ENCODE assay signal across 14 cellular contexts in the genomic region with DNA sequence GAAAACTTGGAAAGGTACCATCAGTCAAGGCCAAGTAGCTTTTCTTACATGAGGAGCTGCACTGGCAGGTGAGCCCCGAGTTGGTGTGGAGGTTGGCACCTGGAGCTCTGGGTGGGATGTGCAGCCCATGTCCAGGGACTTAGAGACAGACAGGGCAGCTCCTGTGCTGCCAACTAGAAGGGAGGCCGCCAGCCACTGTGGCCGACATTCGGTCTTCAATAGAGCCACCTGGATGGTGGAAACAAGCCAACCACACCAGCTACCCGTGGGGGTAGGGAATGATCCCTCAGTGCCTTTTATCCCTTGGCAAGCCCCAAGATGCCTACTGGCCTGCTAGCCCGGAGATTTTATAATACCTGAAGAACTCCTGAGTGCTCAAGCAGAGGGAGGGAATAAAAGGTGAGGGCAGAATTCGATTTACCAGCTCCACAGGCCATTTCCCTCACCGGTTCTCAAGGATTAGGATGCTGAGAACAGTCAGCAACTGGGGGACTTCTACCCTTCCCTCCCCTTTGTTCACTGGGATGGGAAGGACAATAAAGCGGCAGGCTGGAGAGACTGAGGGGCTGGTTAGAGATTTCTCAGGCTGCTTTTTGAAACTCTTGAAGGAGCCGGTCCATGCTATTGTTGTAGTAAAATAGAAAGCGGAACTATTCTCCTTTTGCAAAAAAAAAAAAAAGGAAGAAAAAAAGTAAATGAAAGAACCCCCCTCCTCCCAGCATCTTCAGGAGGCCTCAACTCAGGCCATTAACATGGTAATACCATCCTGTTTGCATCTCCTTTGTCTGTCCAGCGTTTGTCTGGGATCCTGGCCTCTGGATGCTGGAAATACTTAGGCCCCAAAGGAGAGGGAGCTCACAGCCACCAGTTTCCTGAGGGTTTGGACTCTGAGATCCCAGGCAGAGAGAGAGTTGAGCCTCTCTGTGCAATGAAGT.
DNase-seq lines count a peak whose midpoint lies in the region; ATAC-seq, FAIRE-seq and TF ChIP-seq lines count a peak whose summit lies in the region.
"Had no signal": no experiment of that assay in that cellular context is flagged by ENCODE, and none has a peak within 500 bp of the region (broad histone marks: within the 10 kb centered on the region; RNA-seq: fewer than 3 reads in every experiment).

No MANE protein-coding gene starts in this region.

- no peaks in the 10 kb centered on the region for H3F3A ChIP-seq in DOHH2 (ENCODE audit: control insufficient read depth, insufficient read depth)

- H3K4me2 ChIP-seq in DOHH2 (ENCODE audit: low read length): peak overlapping the region; percentile 63

- ATAC-seq in memory B cell (ENCODE audit: low read depth) (peak; percentile 79), HG03439 (IDR thresholded peaks at IDR 0.05; ENCODE audit: unreplicated experiment) (no peak), GM19455 (IDR thresholded peaks at IDR 0.05; ENCODE audit: unreplicated experiment) (no peak)
- ATAC-seq in activated CD4-positive, CD25-positive, alpha-beta regulatory T cell treated with anti-CD3 and anti-CD28 coated beads, Interleukin-2, amount 50 U/mL, for 24 hours: no peak

- in situ Hi-C loops in HAP-1 (cut with MboI; ENCODE audit: low sequenced_read_pairs): no loop called here

- H3K36me3 ChIP-seq in DOHH2 (ENCODE audit: control insufficient read depth, low read length) (no peaks in the 10 kb centered on the region), HAP-1 (replicated peaks) (no peaks in the 10 kb centered on the region), Peyer's patch (no peaks in the 10 kb centered on the region)
- H3K36me3 ChIP-seq: colonic mucosa had no signal

- no peak for FAIRE-seq in RCC 7860 (lab: Jason Lieb, UNC)

- TF ChIP-seq CTCF in DOHH2 (IDR thresholded peaks at IDR 0.05; ENCODE audit: low read depth, low read length, poor library complexity, severe bottlenecking) (no peak), Peyer's patch (IDR thresholded peaks at IDR 0.05) (no peak)

- H3K4me1 ChIP-seq in DOHH2 (ENCODE audit: control insufficient read depth, low read length) (peaks cover 32% of the 10 kb centered on the region), HAP-1 (peaks cover 8% of the 10 kb centered on the region; the same call in 1 of the 2 replicates), Peyer's patch (peaks cover 0 to 5% (median 2%) of the 10 kb centered on the region in 4 donors)
- H3K4me1 ChIP-seq: colonic mucosa had no signal

- H4K20me1 ChIP-seq in DOHH2 (ENCODE audit: control insufficient read depth, insufficient read depth, low read depth, low read length): no peaks in the 10 kb centered on the region

- H3K9me3 ChIP-seq in DOHH2 (ENCODE audit: control insufficient read depth, insufficient read depth, low read length): no peaks in the 10 kb centered on the region
- no peaks in the 10 kb centered on the region for H3K9me3 ChIP-seq in HAP-1
- H3K9me3 ChIP-seq in Peyer's patch: no peaks in the 10 kb centered on the region
- H3K9me3 ChIP-seq: colonic mucosa had no signal

- peak overlapping the region; percentile 40 for H3K4me3 Mint-ChIP-seq in memory B cell
- H3K4me3 Mint-ChIP-seq: activated T-helper 1 cell treated with anti-CD3 and anti-CD28 coated beads, Interleukin-12 subunit alpha, Interleukin-12 subunit beta, Interleukin-2, Interleukin-4 antibody, amounts not matched to agents 30 ng/mL and 10 ng/mL and 1 ng/mL, durations not matched to agents 14 hours and 24 hours and 36 hours had no signal

- H3K9me3 Mint-ChIP-seq in memory B cell: peaks cover 1% of the 10 kb centered on the region
- H3K9me3 Mint-ChIP-seq: activated T-helper 1 cell treated with anti-CD3 and anti-CD28 coated beads, Interleukin-12 subunit alpha, Interleukin-12 subunit beta, Interleukin-2, Interleukin-4 antibody, amounts not matched to agents 30 ng/mL and 10 ng/mL and 1 ng/mL, durations not matched to agents 14 hours and 24 hours and 36 hours had no signal

- peaks cover 56% of the 10 kb centered on the region for H3K4me1 Mint-ChIP-seq in memory B cell

- DNase-seq in HAP-1 (ENCODE audit: low spot score in 2 of 2) (peak; percentile 65 to 72), Peyer's patch (no peak), memory B cell (ENCODE audit: low spot score in 2 of 2) (peak; percentile 27), RCC 7860 (ENCODE audit: low spot score) (no peak)
- DNase-seq: C1 segment of cervical spinal cord, colonic mucosa, GOT3, hippocampal formation, posterior cingulate gyrus had no signal

- H3K27me3 ChIP-seq in DOHH2 (ENCODE audit: control insufficient read depth, low read length): no peaks in the 10 kb centered on the region
- H3K27me3 ChIP-seq in HAP-1 (ENCODE audit: low read depth): no peaks in the 10 kb centered on the region
- H3K27me3 ChIP-seq in Peyer's patch: no peaks in the 10 kb centered on the region
- H3K27me3 ChIP-seq: colonic mucosa had no signal

- no peaks in the 10 kb centered on the region for H3K9me2 ChIP-seq in DOHH2 (replicated peaks; ENCODE audit: control insufficient read depth, low read length)

- H3K4me3 ChIP-seq in DOHH2 (ENCODE audit: low read length): peak overlapping the region; percentile 32
- no peak overlapping the region for H3K4me3 ChIP-seq in HAP-1
- no peak overlapping the region for H3K4me3 ChIP-seq in Peyer's patch
- H3K4me3 ChIP-seq: colonic mucosa had no signal

- peak overlapping the region; percentile 36 for H3K27ac ChIP-seq in DOHH2 (ENCODE audit: low read depth, low read length)
- H3K27ac ChIP-seq in Peyer's patch: peak overlapping the region in 3 of 4 donors; percentile 16 to 67 (median 49)
- H3K27ac ChIP-seq: colonic mucosa had no signal

- H3K27me3 Mint-ChIP-seq in memory B cell: no peaks in the 10 kb centered on the region

- H3K36me3 Mint-ChIP-seq in memory B cell: peaks cover 10% of the 10 kb centered on the region

- TF ChIP-seq POLR2A in Peyer's patch (IDR thresholded peaks at IDR 0.05): no peak

- no peaks in the 10 kb centered on the region for H3K79me2 ChIP-seq in DOHH2 (ENCODE audit: control insufficient read depth, low read length)

- peak overlapping the region; percentile 83 for H3K27ac Mint-ChIP-seq in memory B cell
- H3K27ac Mint-ChIP-seq: activated T-helper 1 cell treated with anti-CD3 and anti-CD28 coated beads, Interleukin-12 subunit alpha, Interleukin-12 subunit beta, Interleukin-2, Interleukin-4 antibody, amounts not matched to agents 30 ng/mL and 10 ng/mL and 1 ng/mL, durations not matched to agents 14 hours and 24 hours and 36 hours had no signal

Comparison
In these comparisons a context has a peak if more than half of its experiments do, and no peak if none do; other contexts are left out.
1. DNase-seq: peak in HAP-1 (2 of 2) and memory B cell (2 of 2); none in Peyer's patch (0 of 3) and RCC 7860 (single experiment).